Comparison of ENCODE assay signal across 22 cellular contexts in genomic region chr17:31048780-31049179, GRCh38.
"Had no signal": no experiment of that assay in that cellular context is flagged by ENCODE, and none has a peak within 500 bp of the region (broad histone marks: within the 10 kb centered on the region; RNA-seq: fewer than 3 reads in every experiment).

No MANE protein-coding gene starts in this region.

- H3K9me3 ChIP-seq: esophagus muscularis mucosa, neutrophil, sigmoid colon, thyroid gland had no signal

- H3K9ac ChIP-seq: parathyroid adenoma had no signal

- H3K79me2 ChIP-seq: hepatocyte, parathyroid adenoma had no signal

- H2AFZ ChIP-seq: hepatocyte, parathyroid adenoma had no signal

- H3K4me3 Mint-ChIP-seq: activated CD4-positive, alpha-beta memory T cell treated with anti-CD3 and anti-CD28 coated beads for 36 hours; activated CD4-positive, alpha-beta T cell treated with anti-CD3 and anti-CD28 coated beads for 36 hours; activated naive CD8-positive, alpha-beta T cell treated with anti-CD3 and anti-CD28 coated beads, Interleukin-2, amount 10 ng/mL, durations not matched to agents 7 days and 5 days; brain; central memory CD8-positive, alpha-beta T cell; mesothelial cell of epicardium; natural killer cell treated with Interleukin-12 subunit alpha and Interleukin-12 subunit beta and Interleukin-15 and Interleukin-18, amount 100 ng/mL, for 72 hours; WTC11 had no signal

- H3K4me1 ChIP-seq: parathyroid adenoma, sigmoid colon, thyroid gland had no signal

- H3K9me3 Mint-ChIP-seq: activated CD4-positive, alpha-beta memory T cell treated with anti-CD3 and anti-CD28 coated beads for 36 hours; central memory CD8-positive, alpha-beta T cell had no signal

- H3K27ac ChIP-seq: esophagus muscularis mucosa, foreskin keratinocyte, hepatocyte, neutrophil, parathyroid adenoma, sigmoid colon, thyroid gland had no signal

- H3K27me3 ChIP-seq: esophagus muscularis mucosa, foreskin keratinocyte, hepatocyte, neutrophil, sigmoid colon, thyroid gland had no signal

- H3K36me3 Mint-ChIP-seq: activated CD4-positive, alpha-beta memory T cell treated with anti-CD3 and anti-CD28 coated beads for 36 hours; brain; natural killer cell treated with Interleukin-12 subunit alpha and Interleukin-12 subunit beta and Interleukin-15 and Interleukin-18, amount 100 ng/mL, for 72 hours; WTC11 had no signal

- H3K36me3 ChIP-seq: neutrophil, sigmoid colon, thyroid gland had no signal

- DNase-seq: activated CD4-positive, alpha-beta memory T cell treated with anti-CD3 and anti-CD28 coated beads for 36 hours; activated CD4-positive, alpha-beta T cell treated with anti-CD3 and anti-CD28 coated beads for 36 hours; activated naive CD4-positive, alpha-beta T cell; activated naive CD8-positive, alpha-beta T cell treated with anti-CD3 and anti-CD28 coated beads, Interleukin-2, amount 10 ng/mL, durations not matched to agents 7 days and 5 days; activated T-cell treated with anti-CD3 and anti-CD28 coated beads for 4 hours; anterior cingulate cortex; cortex of kidney; effector CD8-positive, alpha-beta T cell; sigmoid colon; stimulated activated naive CD4-positive, alpha-beta T cell; thyroid gland had no signal

- H3K27me3 Mint-ChIP-seq: activated CD4-positive, alpha-beta memory T cell treated with anti-CD3 and anti-CD28 coated beads for 36 hours; activated CD4-positive, alpha-beta T cell treated with anti-CD3 and anti-CD28 coated beads for 36 hours; central memory CD8-positive, alpha-beta T cell; natural killer cell treated with Interleukin-12 subunit alpha and Interleukin-12 subunit beta and Interleukin-15 and Interleukin-18, amount 100 ng/mL, for 72 hours had no signal

- ATAC-seq: activated CD4-positive, alpha-beta T cell treated with anti-CD3 and anti-CD28 coated beads for 36 hours; foreskin keratinocyte; natural killer cell treated with Interleukin-12 subunit alpha and Interleukin-12 subunit beta and Interleukin-15 and Interleukin-18, amount 100 ng/mL, for 72 hours; WTC11 had no signal

- H3K27ac Mint-ChIP-seq: activated CD4-positive, alpha-beta memory T cell treated with anti-CD3 and anti-CD28 coated beads for 36 hours; activated CD4-positive, alpha-beta T cell treated with anti-CD3 and anti-CD28 coated beads for 36 hours; activated naive CD8-positive, alpha-beta T cell treated with anti-CD3 and anti-CD28 coated beads, Interleukin-2, amount 10 ng/mL, durations not matched to agents 7 days and 5 days; brain; mesothelial cell of epicardium; natural killer cell treated with Interleukin-12 subunit alpha and Interleukin-12 subunit beta and Interleukin-15 and Interleukin-18, amount 100 ng/mL, for 72 hours; WTC11 had no signal

- H3K4me1 Mint-ChIP-seq: brain had no signal

- H3K4me2 ChIP-seq: hepatocyte had no signal

- H3K4me3 ChIP-seq: esophagus muscularis mucosa, hepatocyte, lung, sigmoid colon, thyroid gland had no signal
